In the genomic region with DNA sequence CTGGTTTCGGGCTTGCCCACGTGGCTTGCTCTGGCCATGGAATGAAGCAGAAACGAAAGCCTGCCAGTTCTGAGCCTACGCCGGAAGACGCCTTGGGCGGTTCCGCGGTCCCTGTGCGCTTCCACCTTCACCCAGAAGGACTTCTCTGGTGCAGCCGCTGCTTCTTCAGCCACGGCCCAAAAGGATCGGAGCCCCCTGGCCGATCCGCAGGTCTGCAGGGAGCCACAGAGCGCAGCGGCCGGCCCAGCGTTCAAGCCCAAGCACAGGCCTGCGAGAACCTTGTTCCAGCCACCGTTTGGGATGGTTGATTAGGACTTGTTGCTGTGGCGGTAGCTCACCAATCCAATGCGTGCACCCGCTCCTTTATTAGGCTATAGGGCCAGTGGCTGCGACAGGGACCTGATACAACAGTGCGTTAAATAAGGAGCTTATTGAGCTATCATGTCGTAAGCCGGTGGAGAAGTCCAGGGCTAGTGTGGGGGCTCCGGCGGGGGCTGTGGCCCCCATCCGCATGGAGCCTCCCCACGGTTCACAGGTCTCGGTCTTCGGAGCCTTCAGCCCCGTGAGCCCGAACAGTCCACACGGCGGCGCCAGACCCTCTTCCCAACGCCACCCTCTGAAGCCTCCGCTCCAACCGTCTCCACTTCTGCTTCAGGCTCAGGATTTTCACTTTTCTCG, we compare ENCODE assay signal across 1 cellular context.
TF ChIP-seq lines count a peak whose summit lies in the region.

No MANE protein-coding gene starts in this region.

TF ChIP-seq in liver, 16 proteins besides CTCF, POLR2A, EP300 and RAD21 (continued from another document):
- TF ChIP-seq ZBTB33 (IDR thresholded peaks at IDR 0.05) = no peak
- no peak for TF ChIP-seq JUND (IDR thresholded peaks at IDR 0.05)
- TF ChIP-seq, protein P1, sequence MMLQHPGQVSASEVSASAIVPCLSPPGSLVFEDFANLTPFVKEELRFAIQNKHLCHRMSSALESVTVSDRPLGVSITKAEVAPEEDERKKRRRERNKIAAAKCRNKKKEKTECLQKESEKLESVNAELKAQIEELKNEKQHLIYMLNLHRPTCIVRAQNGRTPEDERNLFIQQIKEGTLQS (IDR thresholded peaks at IDR 0.05) = no peak
TF ChIP-seq in liver: peak in this region for 0.
